In the genomic region with DNA sequence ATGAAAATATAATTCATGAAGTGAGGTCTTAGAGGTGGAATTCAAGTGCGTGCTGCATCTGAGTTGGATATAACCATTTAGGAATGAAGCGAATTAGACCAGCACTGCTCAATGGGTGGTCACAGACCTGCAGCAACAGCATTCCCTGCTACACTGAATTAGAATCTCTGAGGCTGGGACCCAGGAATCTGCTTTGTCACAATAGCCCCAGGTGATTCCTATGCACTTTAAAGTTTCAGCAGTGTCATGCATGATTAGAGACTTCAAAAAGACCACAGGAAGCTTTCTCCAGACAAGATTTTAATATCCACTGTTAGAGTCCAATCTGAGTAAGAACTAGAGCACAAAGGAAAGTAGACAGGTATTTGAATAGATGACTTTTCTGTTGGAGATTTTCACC, we compare ENCODE assay signal across 1 cellular context.
TF ChIP-seq lines count a peak whose summit lies in the region.

No MANE protein-coding gene starts in this region.

TF ChIP-seq in WTC11, 78 proteins besides CTCF, POLR2A, EP300 and RAD21:
- 0 out of 2 replicates have a peak, but pooled peaks have one; percentile 27 for TF ChIP-seq NFE2L1 (CRISPR knock-in tag; IDR thresholded peaks at IDR 0.05)
- TF ChIP-seq TP53 (CRISPR knock-in tag; IDR thresholded peaks at IDR 0.05) = no peak
